ENCODE assay signal across 8 cellular contexts in the genomic region with DNA sequence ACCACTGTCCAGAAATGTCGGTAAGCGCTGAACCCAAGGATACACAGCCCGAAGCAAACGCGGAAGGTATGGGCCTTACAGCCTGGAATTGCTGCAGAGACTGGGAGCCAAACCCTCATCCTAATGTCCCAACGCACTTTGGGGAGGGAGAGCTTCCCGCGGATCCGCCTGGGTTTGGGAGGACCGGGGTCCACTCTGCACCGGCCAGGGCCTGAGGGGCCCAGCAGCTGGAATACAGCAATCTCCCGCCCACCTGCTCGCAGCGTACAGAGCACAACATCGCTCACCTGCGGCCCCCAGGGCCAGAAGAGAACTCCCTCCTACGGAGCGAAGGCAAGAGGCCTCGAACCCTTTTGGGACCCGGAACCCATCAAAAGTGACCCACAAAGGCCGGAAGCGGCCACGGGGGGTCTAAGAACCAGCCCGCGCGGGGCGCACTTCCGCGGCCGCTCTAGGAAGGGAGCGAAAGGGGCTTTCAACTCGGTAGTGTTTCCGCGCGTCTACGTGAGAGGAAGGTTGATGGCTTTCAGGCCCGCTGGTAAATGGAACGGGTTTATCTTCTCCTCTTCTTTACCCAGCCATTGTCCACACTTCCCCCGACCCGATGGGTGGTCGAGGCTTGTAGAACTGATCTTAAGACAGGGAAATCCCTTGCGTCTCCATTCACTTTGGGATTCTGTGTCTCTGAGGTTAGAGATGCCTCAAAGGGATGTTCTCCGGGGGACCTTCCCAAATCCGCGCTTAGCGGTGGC. TPM values are rescaled to one million over a fixed set of nuclear protein-coding genes. Genes with fewer than 3 reads are reported as not detected.
DNase-seq lines count a peak whose midpoint lies in the region; ATAC-seq lines count a peak whose summit lies in the region.

A gene (minus strand): TSS at position 378 of the 752 bp plus-strand sequence. CDS start 1,342 bp downstream, outside the sequence.

- peak within 1 kb of the TSS; percentile 90 to 96 (median 93) for H3K4me3 Mint-ChIP-seq in T-cell

- CTCF ChIA-PET in T-cell (lab: Charles Lee) = interaction anchor here in 1 of 2 donors (0.7 kb wide), 2 partner anchors 466 to 646 kb away, joined by 4 read pairs; no protein-coding TSS in a partner anchor

- H3K9me3 ChIP-seq in right cardiac atrium (ENCODE audit: control insufficient read depth, low read length) = no peaks in the 10 kb centered on the region

- peaks cover 29% of the 10 kb centered on the region for H3K36me3 Mint-ChIP-seq in T-cell

- no peaks in the 10 kb centered on the region for H3K36me3 ChIP-seq in urinary bladder (ENCODE audit: insufficient read depth)

- H3K9me3 Mint-ChIP-seq in T-cell = peaks cover 0 to 2% (median 0%) of the 10 kb centered on the region in 3 donors

- intact Hi-C loops in right cardiac atrium (cut with DNase I) = no loop called here

- ATAC-seq in T-cell (replicated peaks in 1 of 4) = peak; percentile 92 to 96 (median 96)
- ATAC-seq in right cardiac atrium = peak; percentile 97 to 98

- POLR2A ChIA-PET in T-cell (lab: Charles Lee) = no interaction called here

- H3K4me1 Mint-ChIP-seq in T-cell = peaks cover 44 to 48% (median 47%) of the 10 kb centered on the region in 3 donors

- H3K27me3 ChIP-seq in right cardiac atrium (ENCODE audit: control insufficient read depth, insufficient read depth) = no peaks in the 10 kb centered on the region

- peak; percentile 88 for DNase-seq in G401 (ENCODE audit: low spot score)
- DNase-seq in H4 (ENCODE audit: low spot score) = peak; percentile 75
- peak; percentile 48 for DNase-seq in NAMALWA (ENCODE audit: low spot score)
- peak; percentile 70 to 86 (median 81) for DNase-seq in T-cell
- DNase-seq in amygdala (lab: John Stamatoyannopoulos, UW) = peak in 55 of 56 donors; percentile 16 to 85 (median 68)
- DNase-seq in right cardiac atrium = peak; percentile 89 to 94 (median 92)
- DNase-seq in pulmonary artery endothelial cell (ENCODE audit: low read depth, low spot score) = peak; percentile 58

- peaks cover 16 to 17% of the 10 kb centered on the region in 2 donors for H3K27me3 Mint-ChIP-seq in T-cell

- in situ Hi-C loops in G401 (cut with HindIII; ENCODE audit: low sequenced_read_pairs) = no loop called here

- H3K4me3 ChIP-seq in right cardiac atrium (ENCODE audit: low read length) (peak within 1 kb of the TSS; percentile 97), urinary bladder (ENCODE audit: low read depth, low read length) (peak within 1 kb of the TSS; percentile 74)

- WGBS in right cardiac atrium = under 1% methylated on average over 46 of the region's 46 CpGs
- WGBS in urinary bladder = under 1% methylated on average over 46 of the region's 46 CpGs

- H3K4me1 ChIP-seq in right cardiac atrium (ENCODE audit: control insufficient read depth, insufficient read depth, low read length) (peaks cover 2% of the 10 kb centered on the region), urinary bladder (ENCODE audit: insufficient read depth) (no peaks in the 10 kb centered on the region)

- H3K27ac Mint-ChIP-seq in T-cell = peak within 1 kb of the TSS; percentile 78 to 91

- H3K27ac ChIP-seq in right cardiac atrium (ENCODE audit: low read length) (peak within 1 kb of the TSS; percentile 9), urinary bladder (ENCODE audit: low read depth) (no peak within 1 kb of the TSS)

RNA-seq across cellular contexts. Expression of the gene that starts here (rescaled TPM):
- 5.8 and 7.0 TPM in 2 replicates for total RNA-seq in G401 (2014; rRNA removed; shearing (Covaris generic))
- total RNA-seq in H4 (2014; rRNA removed; shearing (Covaris generic)) = 6.0 and 6.9 TPM in 2 replicates
- 1 to 10 TPM; 3.8 to 8.2 (median 6.8) TPM for total RNA-seq in T-cell
- 1 to 10 TPM; 3.6 to 4.2 (median 3.9) TPM for total RNA-seq in right cardiac atrium
- polyA plus RNA-seq in right cardiac atrium = 1.4 TPM
- 3.6 and 6.8 TPM in 2 replicates for total RNA-seq in pulmonary artery endothelial cell
- total RNA-seq in urinary bladder = 14.4 TPM
- 4.7 TPM for polyA plus RNA-seq in urinary bladder
